11 cellular contexts compared by ENCODE assay signal in the genomic region with DNA sequence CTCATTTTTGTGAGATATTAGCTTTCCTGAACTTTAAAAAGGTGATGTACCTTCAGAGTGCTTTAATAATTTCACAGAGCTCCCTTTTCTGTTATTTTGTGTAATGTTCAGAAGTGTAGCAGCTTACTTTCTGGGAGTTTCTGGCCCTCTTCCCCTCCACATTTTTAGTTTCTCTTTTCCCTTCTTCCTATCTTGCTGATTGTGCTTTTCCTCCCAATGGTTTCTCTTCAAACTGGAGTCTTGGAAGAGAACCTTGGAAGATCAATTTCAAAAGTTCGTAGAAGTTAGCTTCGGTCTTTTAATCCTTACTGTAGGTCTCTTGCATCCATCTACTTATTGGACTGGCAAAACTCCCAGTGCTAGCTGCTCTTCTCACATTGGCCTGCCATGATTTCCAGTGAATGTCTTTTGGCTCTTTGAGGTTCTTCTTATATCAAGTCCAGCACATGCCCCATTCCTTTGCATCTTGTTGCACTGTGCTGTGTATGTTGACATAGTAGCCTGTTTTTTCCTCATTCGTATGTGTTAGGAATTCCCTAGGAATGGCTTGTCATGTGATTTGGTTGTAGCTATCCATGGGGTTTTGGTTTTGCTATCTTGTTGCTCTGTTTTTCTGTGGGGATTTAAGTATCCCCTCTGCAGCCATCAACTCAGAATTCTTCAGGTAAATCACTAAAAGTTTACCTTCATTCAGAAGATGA. TPM values are rescaled to one million over a fixed set of nuclear protein-coding genes. Genes with fewer than 3 reads are reported as not detected.
DNase-seq lines count a peak whose midpoint lies in the region; ATAC-seq and TF ChIP-seq lines count a peak whose summit lies in the region.
"Had no signal": no experiment of that assay in that cellular context is flagged by ENCODE, and none has a peak within 500 bp of the region (broad histone marks: within the 10 kb centered on the region; RNA-seq: fewer than 3 reads in every experiment).

No MANE protein-coding gene starts in this region.

- no peak overlapping the region for H3K18ac ChIP-seq in H9 (ENCODE audit: insufficient read length, low read depth, low read length)
- no peak overlapping the region for H3K18ac ChIP-seq in mesendoderm (ENCODE audit: low read length)

- H4K20me1 ChIP-seq in BLaER1 (peaks cover 100% of the 10 kb centered on the region), H9 (ENCODE audit: control insufficient read depth, insufficient read depth, insufficient read length) (no peaks in the 10 kb centered on the region)

- H3T11ph ChIP-seq in H9 (ENCODE audit: low read length), result no peak overlapping the region

- H4K8ac ChIP-seq in H9 (replicated peaks; ENCODE audit: insufficient read length, low read depth, low read length), result no peak overlapping the region
- H4K8ac ChIP-seq in mesendoderm (ENCODE audit: low read depth, low read length), result no peak overlapping the region

- H3K27ac Mint-ChIP-seq in H9, result peak overlapping the region; percentile 20 to 86 (median 35); a peak in 5 of 7 replicates
- H3K27ac Mint-ChIP-seq in brain, result peak overlapping the region in 2 of 5 experiments; percentile 2 to 34

- DNase-seq in H9, result no peak
- DNase-seq in mesendoderm, result peak; percentile 28
- no peak for DNase-seq in T-helper 1 cell
- no peak for DNase-seq in T1000 (lab: John Stamatoyannopoulos, UW)
- DNase-seq: activated gamma-delta T cell, NCI-H774 had no signal

- H3K4me2 ChIP-seq in BLaER1 (0 out of 2 replicates have a peak overlapping the region, but pooled peaks have one; percentile 0), H9 (ENCODE audit: insufficient read depth, insufficient read length, low read length) (no peak overlapping the region), mesendoderm (ENCODE audit: low read length) (no peak overlapping the region)

- H3K4me3 Mint-ChIP-seq in H9 (no peak overlapping the region; a peak in 1 of 5 replicates), brain (peak overlapping the region; percentile 9 to 41 (median 11))

- H2AK5ac ChIP-seq in H9 (ENCODE audit: insufficient read length, low read length) (no peak overlapping the region), mesendoderm (ENCODE audit: low read length) (no peak overlapping the region)

- no peaks in the 10 kb centered on the region for H3K27me3 Mint-ChIP-seq in H9 (ENCODE audit: low read depth)
- peaks cover 4% of the 10 kb centered on the region for H3K27me3 Mint-ChIP-seq in brain

- H2BK5ac ChIP-seq in H9 (ENCODE audit: insufficient read length, low read length) (no peak overlapping the region), mesendoderm (ENCODE audit: low read length) (no peak overlapping the region)

- no peak overlapping the region for H3K14ac ChIP-seq in H9 (ENCODE audit: insufficient read depth, low read length)

- no peak overlapping the region for H3K23ac ChIP-seq in H9 (ENCODE audit: insufficient read length, low read depth, low read length)
- no peak overlapping the region for H3K23ac ChIP-seq in mesendoderm (ENCODE audit: low read length)

- no peak overlapping the region for H2AFZ ChIP-seq in H9 (ENCODE audit: low read length)

- H3K23me2 ChIP-seq in H9 (ENCODE audit: insufficient read length, low read depth, low read length, poor library complexity, severe bottlenecking), result no peaks in the 10 kb centered on the region

- peaks cover 93% of the 10 kb centered on the region for H3K36me3 ChIP-seq in BLaER1
- no peaks in the 10 kb centered on the region for H3K36me3 ChIP-seq in mesendoderm (ENCODE audit: control insufficient read depth, insufficient read depth, low read length)
- H3K36me3 ChIP-seq: thoracic aorta had no signal

- H3K36me3 Mint-ChIP-seq in H9 (ENCODE audit: insufficient read depth in 1 of 3, low read depth in 3 of 3) (peaks cover under 1 to 32% (median 16%) of the 10 kb centered on the region in 3 experiments; a peak in 6 of 7 replicates), brain (peaks cover 58% of the 10 kb centered on the region)

- no peak for TF ChIP-seq CTCF in H9 (conservative IDR thresholded peaks at IDR 0.05)
- no peak for TF ChIP-seq CTCF in brain (conservative IDR thresholded peaks at IDR 0.05)

- H3K56ac ChIP-seq in H9 (ENCODE audit: insufficient read length, low read depth, low read length) (no peak overlapping the region), mesendoderm (ENCODE audit: low read length) (no peak overlapping the region)

- H3K27me3 ChIP-seq in BLaER1 (no peaks in the 10 kb centered on the region), H9 (ENCODE audit: insufficient read depth, low read length) (no peaks in the 10 kb centered on the region), mesendoderm (ENCODE audit: insufficient read depth, low read length, poor library complexity) (no peaks in the 10 kb centered on the region)

- no peak overlapping the region for H4K91ac ChIP-seq in H9 (ENCODE audit: insufficient read length, low read depth, low read length)

- no peaks in the 10 kb centered on the region for H3K9me3 Mint-ChIP-seq in H9
- H3K9me3 Mint-ChIP-seq in brain, result no peaks in the 10 kb centered on the region

- no peak overlapping the region for H3K4me3 ChIP-seq in BLaER1
- H3K4me3 ChIP-seq in mesendoderm (ENCODE audit: low read length), result no peak overlapping the region
- H3K4me3 ChIP-seq: thoracic aorta had no signal

- H3K9ac ChIP-seq in BLaER1 (no peak overlapping the region), H9 (ENCODE audit: extremely low read depth, insufficient read length, low read length) (no peak overlapping the region), mesendoderm (ENCODE audit: low read length) (no peak overlapping the region)

- WGBS in H9 (ENCODE audit: extremely low coverage, insufficient read length, low lambda C conversion rate), result no CpG with 5 or more reads among the region's 3 CpGs
- WGBS in mesendoderm (ENCODE audit: extremely low coverage, insufficient coverage, low lambda C conversion rate), result no CpG with 5 or more reads among the region's 3 CpGs

- H2BK20ac ChIP-seq in H9 (ENCODE audit: low read depth, low read length, poor library complexity, severe bottlenecking), result no peak overlapping the region

- ATAC-seq in GM18873 (IDR thresholded peaks at IDR 0.05; ENCODE audit: low FRiP score, unreplicated experiment) (no peak), HG03095 (IDR thresholded peaks at IDR 0.05; ENCODE audit: unreplicated experiment) (no peak)

- H3K4me1 ChIP-seq in BLaER1, result peaks cover 16% of the 10 kb centered on the region
- H3K4me1 ChIP-seq in H9 (ENCODE audit: insufficient read depth, low read length), result peaks cover 3% of the 10 kb centered on the region; the same call in 1 of the 2 replicates
- H3K4me1 ChIP-seq in mesendoderm (ENCODE audit: control insufficient read depth, low read depth, low read length), result no peaks in the 10 kb centered on the region

- no peak overlapping the region for H3K4ac ChIP-seq in H9 (ENCODE audit: low read depth, low read length)
- H3K4ac ChIP-seq in mesendoderm (ENCODE audit: low read depth, low read length), result no peak overlapping the region

- H3K79me1 ChIP-seq in H9 (ENCODE audit: insufficient read depth, low read depth, low read length, poor library complexity, severe bottlenecking), result peaks cover 4% of the 10 kb centered on the region
- no peaks in the 10 kb centered on the region for H3K79me1 ChIP-seq in mesendoderm (ENCODE audit: low read length)

- peaks cover 57% of the 10 kb centered on the region; the same call in 1 of the 2 replicates for H3K79me2 ChIP-seq in H9 (ENCODE audit: insufficient read depth, low read length)
- H3K79me2 ChIP-seq in mesendoderm (ENCODE audit: control insufficient read depth, insufficient read depth, low read length), result peaks cover 79% of the 10 kb centered on the region

- H2BK120ac ChIP-seq in H9 (ENCODE audit: low read depth, low read length, poor library complexity, severe bottlenecking) (no peak overlapping the region), mesendoderm (ENCODE audit: low read depth, low read length) (no peak overlapping the region)

- H3K4me1 Mint-ChIP-seq in H9 (peaks cover 23 to 36% of the 10 kb centered on the region in 2 experiments), brain (peaks cover 85% of the 10 kb centered on the region)

- H3K9me3 ChIP-seq in BLaER1 (peaks cover 7% of the 10 kb centered on the region; the same call in 1 of the 2 replicates), H9 (ENCODE audit: control insufficient read depth, low read depth, low read length) (no peaks in the 10 kb centered on the region)
- H3K9me3 ChIP-seq: thoracic aorta had no signal

- H2BK15ac ChIP-seq in H9 (ENCODE audit: low read depth, low read length), result no peak overlapping the region
- H2BK15ac ChIP-seq in mesendoderm (replicated peaks; ENCODE audit: low read depth), result no peak overlapping the region

- H4K5ac ChIP-seq in H9 (ENCODE audit: insufficient read length, low read depth, low read length), result no peak overlapping the region
- no peak overlapping the region for H4K5ac ChIP-seq in mesendoderm (ENCODE audit: low read length)

- H3K27ac ChIP-seq in BLaER1 (no peak overlapping the region), H9 (ENCODE audit: insufficient read length, low read depth, low read length) (no peak overlapping the region), mesendoderm (ENCODE audit: low read depth, low read length) (no peak overlapping the region)
- H3K27ac ChIP-seq: thoracic aorta had no signal

- H2BK12ac ChIP-seq in H9 (ENCODE audit: insufficient read length, low read depth, low read length), result no peak overlapping the region

RNA-seq across cellular contexts. Expression of a gene that starts 7.8 kb away (rescaled TPM):
- total RNA-seq in H9 (2021), result 39.3 and 42.0 TPM in 2 replicates
- 4.5 TPM for polyA plus RNA-seq in brain (ENCODE audit: insufficient read depth, low read depth, low replicate concordance)
- polyA plus RNA-seq in mesendoderm (2013, experiment 1 of 2), result 25.4 TPM
- polyA plus RNA-seq in mesendoderm (2013, experiment 2 of 2), result 25.1 TPM

Comparison
In these comparisons a context has a peak if more than half of its experiments do, and no peak if none do; other contexts are left out.
1. H3K4me3 Mint-ChIP-seq: peak in brain (5 of 5); none in H9 (0 of 2).